In genomic region chr17:20268700-20269475, GRCh38 we compare ENCODE assay signal across 18 cellular contexts.
DNase-seq lines count a peak whose midpoint lies in the region; ATAC-seq and TF ChIP-seq lines count a peak whose summit lies in the region.
"Had no signal": no experiment of that assay in that cellular context is flagged by ENCODE, and none has a peak within 500 bp of the region (broad histone marks: within the 10 kb centered on the region; RNA-seq: fewer than 3 reads in every experiment).

No MANE protein-coding gene starts in this region.

- no peak overlapping the region for H3K23ac ChIP-seq in mesenchymal stem cell (ENCODE audit: low read length in 2 of 2)

- no peak overlapping the region for H2BK120ac ChIP-seq in mesenchymal stem cell (ENCODE audit: low read depth, low read length)

- H3K9ac ChIP-seq in mesenchymal stem cell (ENCODE audit: low read length) = no peak overlapping the region
- H3K9ac ChIP-seq: BLaER1 had no signal

- peak overlapping the region; percentile 24 for H4K8ac ChIP-seq in mesenchymal stem cell (ENCODE audit: low read length)

- H2AFZ ChIP-seq in mesenchymal stem cell (ENCODE audit: low read depth, low read length) = no peak overlapping the region
- H2AFZ ChIP-seq: GM23338 had no signal

- 91% methylated on average over 9 of the region's 9 CpGs for WGBS in mesenchymal stem cell

- no peak overlapping the region for H2AK5ac ChIP-seq in mesenchymal stem cell (ENCODE audit: low read length, severe bottlenecking)

- peak; percentile 52 for DNase-seq in activated CD8-positive, alpha-beta memory T cell treated with anti-CD3 and anti-CD28 coated beads for 24 hours
- no peak for DNase-seq in activated CD8-positive, alpha-beta memory T cell treated with anti-CD3 and anti-CD28 coated beads, Interleukin-2, amount 50 U/mL, for 48 hours
- DNase-seq in mesenchymal stem cell (no peak), thoracic aorta (ENCODE audit: low spot score) (no peak), HEK293T (ENCODE audit: extremely low spot score) (no peak), DMS79 (lab: John Stamatoyannopoulos, UW) (no peak), epidermal melanocyte (ENCODE audit: insufficient read length, low spot score) (no peak)
- DNase-seq: DMS 273 treated with DMSO at 0.1 percent for 48 hours, GF-D8, KBM-7, MV-4-11, NCI-H1930, NCI-H748 treated with DMSO at 0.1 percent for 48 hours, OCI-M1 had no signal

- no peak overlapping the region for H3K4me2 ChIP-seq in mesenchymal stem cell (ENCODE audit: low read length, poor library complexity, severe bottlenecking)
- H3K4me2 ChIP-seq: BLaER1, GM23338 had no signal

- no peaks in the 10 kb centered on the region for H3K9me3 ChIP-seq in mesenchymal stem cell (ENCODE audit: control insufficient read depth, low read length)
- no peaks in the 10 kb centered on the region for H3K9me3 ChIP-seq in thoracic aorta

- H3K4me1 ChIP-seq in mesenchymal stem cell (ENCODE audit: control insufficient read depth, insufficient read depth, low read depth, low read length) (peaks cover 8% of the 10 kb centered on the region), thoracic aorta (ENCODE audit: control insufficient read depth in 1 of 2, low read depth in 2 of 2) (peaks cover 12 to 75% of the 10 kb centered on the region in 2 donors)

- ATAC-seq in thoracic aorta (ENCODE audit: insufficient number of reproducible peaks, low FRiP score, low read depth) = no peak
- ATAC-seq: GM23338 had no signal

- H2BK15ac ChIP-seq in mesenchymal stem cell (ENCODE audit: low read depth, poor library complexity, severe bottlenecking) = no peak overlapping the region

- no peaks in the 10 kb centered on the region for H3K27me3 ChIP-seq in mesenchymal stem cell (ENCODE audit: control insufficient read depth in 1 of 2, insufficient read depth in 1 of 2, low read length in 2 of 2)
- no peaks in the 10 kb centered on the region for H3K27me3 ChIP-seq in thoracic aorta (replicated peaks; ENCODE audit: insufficient read depth)
- H3K27me3 ChIP-seq: BLaER1 had no signal

- no peak overlapping the region for H2BK12ac ChIP-seq in mesenchymal stem cell (ENCODE audit: low read length in 2 of 2)

- peaks cover 22% of the 10 kb centered on the region for H3K79me1 ChIP-seq in mesenchymal stem cell (replicated peaks; ENCODE audit: low read length, poor library complexity, severe bottlenecking)

- CTCF ChIA-PET in HEK293T (lab: Yijun Ruan, JAX) = no interaction called here

- H3K27ac ChIP-seq in angular gyrus (ENCODE audit: low read depth, low read length) = peak overlapping the region; percentile 12
- H3K27ac ChIP-seq in mesenchymal stem cell (ENCODE audit: low read length, poor library complexity, severe bottlenecking) = no peak overlapping the region
- peak overlapping the region; percentile 90 to 91 for H3K27ac ChIP-seq in thoracic aorta
- H3K27ac ChIP-seq: 22Rv1, BLaER1 had no signal

- no peak overlapping the region for H3K18ac ChIP-seq in mesenchymal stem cell (ENCODE audit: low read depth in 1 of 2, low read length in 2 of 2)

- TF ChIP-seq CTCF in thoracic aorta (IDR thresholded peaks at IDR 0.05) = no peak

- H3K14ac ChIP-seq in mesenchymal stem cell (ENCODE audit: low read length in 2 of 2) = no peak overlapping the region

- POLR2A ChIA-PET in HEK293T (lab: Yijun Ruan, JAX) = no interaction called here

- H3K36me3 ChIP-seq in mesenchymal stem cell (ENCODE audit: control insufficient read depth in 1 of 2, insufficient read depth in 2 of 2, low read depth in 1 of 2, low read length in 2 of 2) (peaks cover 0 to 17% of the 10 kb centered on the region in 2 experiments), thoracic aorta (no peaks in the 10 kb centered on the region)

- H4K91ac ChIP-seq in mesenchymal stem cell (ENCODE audit: low read length) = no peak overlapping the region

- H3K4me3 ChIP-seq in mesenchymal stem cell (ENCODE audit: insufficient read depth in 1 of 2, low read depth in 1 of 2, low read length in 2 of 2) (no peak overlapping the region), thoracic aorta (no peak overlapping the region)
- H3K4me3 ChIP-seq: BLaER1, GM23338 had no signal

- no peak overlapping the region for H2BK5ac ChIP-seq in mesenchymal stem cell (ENCODE audit: low read depth, low read length, poor library complexity, severe bottlenecking)

- H3K4ac ChIP-seq in mesenchymal stem cell (ENCODE audit: low read depth in 1 of 2, low read length in 2 of 2) = no peak overlapping the region

TF ChIP-seq in HEK293T, 16 proteins besides CTCF, POLR2A, EP300 and RAD21:
- TF ChIP-seq TARDBP (IDR thresholded peaks at IDR 0.05) (no peak), FOXM1 (IDR thresholded peaks at IDR 0.05; ENCODE audit: borderline replicate concordance) (no peak), LEF1 (IDR thresholded peaks at IDR 0.05; ENCODE audit: borderline replicate concordance) (no peak), HDGF (IDR thresholded peaks at IDR 0.05; ENCODE audit: borderline replicate concordance) (no peak), FOXK2 (IDR thresholded peaks at IDR 0.05) (no peak), ARNT (IDR thresholded peaks at IDR 0.05) (no peak), SP1 (IDR thresholded peaks at IDR 0.05) (no peak), NFRKB (IDR thresholded peaks at IDR 0.05) (no peak), FOXA1 (IDR thresholded peaks at IDR 0.05) (no peak), ELF4 (IDR thresholded peaks at IDR 0.05) (no peak), SUZ12 (IDR thresholded peaks at IDR 0.05) (no peak), ZNF384 (IDR thresholded peaks at IDR 0.05) (no peak), L3MBTL2 (conservative IDR thresholded peaks at IDR 0.05) (no peak), BHLHE40 (IDR thresholded peaks at IDR 0.05; ENCODE audit: borderline replicate concordance) (no peak), CTBP1 (IDR thresholded peaks at IDR 0.05; ENCODE audit: borderline replicate concordance) (no peak)
- TF ChIP-seq, protein P1, sequence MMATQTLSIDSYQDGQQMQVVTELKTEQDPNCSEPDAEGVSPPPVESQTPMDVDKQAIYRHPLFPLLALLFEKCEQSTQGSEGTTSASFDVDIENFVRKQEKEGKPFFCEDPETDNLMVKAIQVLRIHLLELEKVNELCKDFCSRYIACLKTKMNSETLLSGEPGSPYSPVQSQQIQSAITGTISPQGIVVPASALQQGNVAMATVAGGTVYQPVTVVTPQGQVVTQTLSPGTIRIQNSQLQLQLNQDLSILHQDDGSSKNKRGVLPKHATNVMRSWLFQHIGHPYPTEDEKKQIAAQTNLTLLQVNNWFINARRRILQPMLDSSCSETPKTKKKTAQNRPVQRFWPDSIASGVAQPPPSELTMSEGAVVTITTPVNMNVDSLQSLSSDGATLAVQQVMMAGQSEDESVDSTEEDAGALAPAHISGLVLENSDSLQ (IDR thresholded peaks at IDR 0.05) = no peak
TF ChIP-seq in HEK293T: peak in this region for 0.
